In genomic region chr17:60036796-60037677, GRCh38 we compare ENCODE assay signal across 8 cellular contexts. TPM values are rescaled to one million over a fixed set of nuclear protein-coding genes. Genes with fewer than 3 reads are reported as not detected.
A peak's percentile ranks its signal among the peaks of the same experiment; 100 is the strongest.
DNase-seq lines count a peak whose midpoint lies in the region; ATAC-seq lines count a peak whose summit lies in the region.

No MANE protein-coding gene starts in this region.

- DNase-seq in GF-D8 (lab: John Stamatoyannopoulos, UW) (peak; percentile 49), NCI-H446 (lab: John Stamatoyannopoulos, UW) (peak; percentile 64 to 79), cerebellum (ENCODE audit: low spot score) (peak; percentile 54), left lobe of liver (ENCODE audit: low spot score) (peak; percentile 72)
- DNase-seq in activated CD4-positive, alpha-beta T cell treated with anti-CD3 and anti-CD28 coated beads for 24 hours (ENCODE audit: low read depth in 2 of 2) = peak; percentile 52 to 58
- DNase-seq in stimulated activated CD4-positive, alpha-beta T cell treated with anti-CD3 and anti-CD28 coated beads, Interleukin-4, amount 100 ng/mL, for 1 hour = peak; percentile 70

- ATAC-seq in HG03095 (IDR thresholded peaks at IDR 0.05; ENCODE audit: unreplicated experiment) (peak; percentile 67), left lobe of liver (peak; percentile 96), HG03108 (IDR thresholded peaks at IDR 0.05; ENCODE audit: unreplicated experiment) (no peak)

RNA-seq across cellular contexts. Expression of gene HEATR6, which starts 41.7 kb away (rescaled TPM):
- total RNA-seq in cerebellum (27.3 TPM), left lobe of liver (5.0 TPM)
